1 cellular context compared by ENCODE assay signal in genomic region chr5:125011982-125012381, GRCh38.
TF ChIP-seq lines count a peak whose summit lies in the region.

No MANE protein-coding gene starts in this region.

TF ChIP-seq in A549, 52 proteins besides CTCF, POLR2A, EP300 and RAD21 (continued from another document):
- no peak for TF ChIP-seq MAZ (IDR thresholded peaks at IDR 0.05; ENCODE audit: borderline replicate concordance, low read depth, low read length)
- TF ChIP-seq RNF2 (IDR thresholded peaks at IDR 0.05; ENCODE audit: borderline replicate concordance, low read depth) = no peak
- no peak for TF ChIP-seq ATOH8 (CRISPR knock-in tag; IDR thresholded peaks at IDR 0.05; ENCODE audit: low read depth)
- TF ChIP-seq TP53 (CRISPR knock-in tag; IDR thresholded peaks at IDR 0.05) = no peak
- TF ChIP-seq HMGXB4 (CRISPR knock-in tag; IDR thresholded peaks at IDR 0.05; ENCODE audit: borderline replicate concordance) = no peak
- no peak for TF ChIP-seq ZFP36 (IDR thresholded peaks at IDR 0.05; ENCODE audit: borderline replicate concordance, partially characterized antibody)
- no peak for TF ChIP-seq JUNB (IDR thresholded peaks at IDR 0.05)
- no peak for TF ChIP-seq HEYL (CRISPR knock-in tag; IDR thresholded peaks at IDR 0.05)
- no peak for TF ChIP-seq HES2 (IDR thresholded peaks at IDR 0.05)
